Comparison of ENCODE assay signal across 16 cellular contexts in genomic region chr20:57436223-57436545, GRCh38. TPM values are rescaled to one million over a fixed set of nuclear protein-coding genes. Genes with fewer than 3 reads are reported as not detected.
DNase-seq lines count a peak whose midpoint lies in the region; ATAC-seq and TF ChIP-seq lines count a peak whose summit lies in the region.
"Had no signal": no experiment of that assay in that cellular context is flagged by ENCODE, and none has a peak within 500 bp of the region (broad histone marks: within the 10 kb centered on the region; RNA-seq: fewer than 3 reads in every experiment).

No MANE protein-coding gene starts in this region.

- H3K4me1 ChIP-seq in BLaER1 (peaks cover 95% of the 10 kb centered on the region), HCT116 (ENCODE audit: control insufficient read depth in 1 of 2, insufficient read depth in 2 of 2, low read length in 2 of 2) (peaks cover 58 to 61% of the 10 kb centered on the region in 2 experiments), prostate gland (replicated peaks) (peaks cover 3% of the 10 kb centered on the region), transverse colon (peaks cover 26 to 56% (median 39%) of the 10 kb centered on the region in 4 donors)

- H3K27ac ChIP-seq in BLaER1 (peak overlapping the region; percentile 52), HCT116 (ENCODE audit: low read depth, low read length) (peak overlapping the region; percentile 40), prostate gland (peak overlapping the region; percentile 24 to 72), transverse colon (peak overlapping the region in 2 of 4 donors; percentile 3 to 86)
- H3K27ac ChIP-seq: testis had no signal

- H3K9me2 ChIP-seq in HCT116 (ENCODE audit: insufficient read depth) = no peaks in the 10 kb centered on the region

- POLR2A ChIA-PET in HCT116 (lab: Charles Lee) = no interaction called here

- TF ChIP-seq EP300 in transverse colon (IDR thresholded peaks at IDR 0.05; ENCODE audit: low read depth) = no peak

- H3K36me3 ChIP-seq in BLaER1 (no peaks in the 10 kb centered on the region), HCT116 (ENCODE audit: control insufficient read depth in 1 of 2, insufficient read depth in 2 of 2, low read length in 2 of 2) (no peaks in the 10 kb centered on the region), prostate gland (no peaks in the 10 kb centered on the region), transverse colon (no peaks in the 10 kb centered on the region)

- in situ Hi-C loops in transverse colon (cut with MboI; ENCODE audit: low pct_ligation_motif_present in 1 of 4, low pct_unique_long_range_greater_than_20kb in 1 of 4, low sequenced_read_pairs in 3 of 4) = no loop called here

- TF ChIP-seq RAD21 in HCT116 (IDR thresholded peaks at IDR 0.05; ENCODE audit: low read depth) = no peak

- no peak overlapping the region for H3K4me3 ChIP-seq in BLaER1
- peak overlapping the region in 1 of 2 experiments; percentile 42; a peak in 3 of 4 replicates for H3K4me3 ChIP-seq in HCT116 (replicated peaks in 1 of 2; ENCODE audit: low read depth in 1 of 2, low read length in 2 of 2)
- H3K4me3 ChIP-seq in prostate gland = no peak overlapping the region
- H3K4me3 ChIP-seq in transverse colon = no peak overlapping the region
- H3K4me3 ChIP-seq: testis had no signal

- 68% methylated on average over 6 of the region's 6 CpGs for WGBS in prostate gland
- 88% methylated on average over 6 of the region's 6 CpGs; no CpG with 5 or more reads in 1 of the 2 donors for WGBS in transverse colon (ENCODE audit: low coverage in 1 of 2), 2 donors

- H3K9ac ChIP-seq in BLaER1 = peak overlapping the region; percentile 9; the same call in 1 of the 2 replicates
- peak overlapping the region; percentile 52 for H3K9ac ChIP-seq in HCT116 (ENCODE audit: low read length)

- H3K4me2 ChIP-seq in BLaER1 (peak overlapping the region; percentile 86), HCT116 (ENCODE audit: low read length) (peak overlapping the region; percentile 86)

- H2AFZ ChIP-seq in HCT116 (ENCODE audit: low read depth, low read length, poor library complexity, severe bottlenecking) = peak overlapping the region; percentile 92

- no peak for ATAC-seq in HCT116
- no peak for ATAC-seq in effector memory CD8-positive, alpha-beta T cell (replicated peaks)
- no peak for ATAC-seq in HG03045 (IDR thresholded peaks at IDR 0.05; ENCODE audit: unreplicated experiment)

- H3K9me3 Mint-ChIP-seq in effector memory CD8-positive, alpha-beta T cell = no peaks in the 10 kb centered on the region
- H3K9me3 Mint-ChIP-seq: memory B cell; natural killer cell; T-helper 1 cell treated with Interleukin-12 subunit alpha and Interleukin-12 subunit beta and Interleukin-4 antibody, amounts not matched to agents 30 μg/mL and 1 μg/mL, for 36 hours; WTC11 had no signal

- H3K36me3 Mint-ChIP-seq in effector memory CD8-positive, alpha-beta T cell (ENCODE audit: insufficient read depth) = peaks cover 7% of the 10 kb centered on the region
- H3K36me3 Mint-ChIP-seq: memory B cell, natural killer cell, WTC11 had no signal

- H3K79me2 ChIP-seq in HCT116 (ENCODE audit: insufficient read depth, low read length) = no peaks in the 10 kb centered on the region

- no TSS peak for BruUV-seq in HCT116 (replicated peaks; lab: Mats Ljungman, UMichigan)

- RAD21 ChIA-PET in HCT116 (lab: Charles Lee; ENCODE audit: low non-redundant PET in 1 of 2, low total read pairs in 2 of 2, uncharacterized antibody in 2 of 2, unreplicated experiment in 2 of 2) = no interaction called here

- H3K9me3 ChIP-seq in BLaER1 (peaks cover 12% of the 10 kb centered on the region), HCT116 (ENCODE audit: control insufficient read depth in 1 of 2, insufficient read depth in 1 of 2, low read depth in 1 of 2, low read length in 2 of 2) (no peaks in the 10 kb centered on the region), prostate gland (no peaks in the 10 kb centered on the region), transverse colon (no peaks in the 10 kb centered on the region)
- H3K9me3 ChIP-seq: testis had no signal

- intact Hi-C loops in HCT116 (cut with micrococcal nuclease) = no loop called here
- intact Hi-C loops in prostate gland (cut with DNase I) = no loop called here
- intact Hi-C loops in transverse colon (cut with DNase I; ENCODE audit: low total_unique reads) = no loop called here

- H3K27me3 ChIP-seq in BLaER1 = no peaks in the 10 kb centered on the region
- H3K27me3 ChIP-seq in HCT116 (ENCODE audit: insufficient read depth, low read length) = no peaks in the 10 kb centered on the region
- no peaks in the 10 kb centered on the region for H3K27me3 ChIP-seq in prostate gland (replicated peaks; ENCODE audit: insufficient read depth)
- H3K27me3 ChIP-seq in transverse colon = no peaks in the 10 kb centered on the region
- H3K27me3 ChIP-seq: testis had no signal

- TF ChIP-seq CTCF in HCT116 (IDR thresholded peaks at IDR 0.05 in 2 of 3, conservative IDR thresholded peaks at IDR 0.05 in 1 of 3; ENCODE audit: borderline replicate concordance in 1 of 3, insufficient read depth in 1 of 3, low read depth in 2 of 3, low read length in 2 of 3) (no peak), prostate gland (IDR thresholded peaks at IDR 0.05) (no peak), GM10266 (IDR thresholded peaks at IDR 0.05; ENCODE audit: control insufficient read depth, insufficient read depth, low read depth, missing control alignments) (no peak), transverse colon (IDR thresholded peaks at IDR 0.05) (no peak)

- peak overlapping the region; percentile 63 to 77 for H3K27ac Mint-ChIP-seq in effector memory CD8-positive, alpha-beta T cell
- H3K27ac Mint-ChIP-seq: activated CD8-positive, alpha-beta T cell treated with anti-CD3 and anti-CD28 coated beads for 36 hours; memory B cell; T-helper 1 cell treated with Interleukin-12 subunit alpha and Interleukin-12 subunit beta and Interleukin-4 antibody, amounts not matched to agents 30 μg/mL and 1 μg/mL, for 36 hours; WTC11 had no signal

- CTCF ChIA-PET in HCT116 (lab: Charles Lee) = interaction anchor here (0.8 kb wide), 1 partner anchor 55 kb away, joined by 4 read pairs; no protein-coding TSS in a partner anchor

- H3K4me3 Mint-ChIP-seq in effector memory CD8-positive, alpha-beta T cell = no peak overlapping the region
- H3K4me3 Mint-ChIP-seq: activated CD8-positive, alpha-beta T cell treated with anti-CD3 and anti-CD28 coated beads for 36 hours; activated naive CD4-positive, alpha-beta T cell treated with anti-CD3 and anti-CD28 coated beads, Interleukin-2, amount 10 ng/mL, durations not matched to agents 7 days and 5 days; memory B cell; natural killer cell; T-helper 1 cell treated with Interleukin-12 subunit alpha and Interleukin-12 subunit beta and Interleukin-4 antibody, amounts not matched to agents 30 μg/mL and 1 μg/mL, for 36 hours; WTC11 had no signal

- H3K4me1 Mint-ChIP-seq in effector memory CD8-positive, alpha-beta T cell (ENCODE audit: low read depth in 2 of 2) = peaks cover 43 to 54% of the 10 kb centered on the region in 2 donors

- TF ChIP-seq POLR2A in HCT116 (IDR thresholded peaks at IDR 0.05; ENCODE audit: borderline replicate concordance, extremely low read depth, insufficient read depth, insufficient read length) (no peak), prostate gland (IDR thresholded peaks at IDR 0.05) (no peak), transverse colon (IDR thresholded peaks at IDR 0.05) (no peak)

- H4K20me1 ChIP-seq in BLaER1 (no peaks in the 10 kb centered on the region), HCT116 (ENCODE audit: insufficient read depth) (no peaks in the 10 kb centered on the region)

- DNase-seq in HCT116 (ENCODE audit: low read depth, low spot score) (no peak), prostate gland (ENCODE audit: low spot score) (no peak), UCSD-AML1 (lab: John Stamatoyannopoulos, UW; ENCODE audit: unreplicated experiment) (no peak), GM10266 (ENCODE audit: extremely low spot score) (no peak), transverse colon (no peak)
- no peak for DNase-seq in effector memory CD8-positive, alpha-beta T cell
- DNase-seq: stimulated activated CD4-positive, alpha-beta T cell treated with anti-CD3 and anti-CD28 coated beads, Interleukin-12 subunit alpha, Interleukin-12 subunit beta, amount 100 ng/mL, for 4 hours had no signal

- H3K27me3 Mint-ChIP-seq in effector memory CD8-positive, alpha-beta T cell = no peaks in the 10 kb centered on the region
- H3K27me3 Mint-ChIP-seq: activated CD8-positive, alpha-beta T cell treated with anti-CD3 and anti-CD28 coated beads for 36 hours; memory B cell had no signal

TF ChIP-seq in HCT116, 20 proteins besides CTCF, POLR2A, EP300 and RAD21 (continues in another document):
- TF ChIP-seq, protein P1, sequence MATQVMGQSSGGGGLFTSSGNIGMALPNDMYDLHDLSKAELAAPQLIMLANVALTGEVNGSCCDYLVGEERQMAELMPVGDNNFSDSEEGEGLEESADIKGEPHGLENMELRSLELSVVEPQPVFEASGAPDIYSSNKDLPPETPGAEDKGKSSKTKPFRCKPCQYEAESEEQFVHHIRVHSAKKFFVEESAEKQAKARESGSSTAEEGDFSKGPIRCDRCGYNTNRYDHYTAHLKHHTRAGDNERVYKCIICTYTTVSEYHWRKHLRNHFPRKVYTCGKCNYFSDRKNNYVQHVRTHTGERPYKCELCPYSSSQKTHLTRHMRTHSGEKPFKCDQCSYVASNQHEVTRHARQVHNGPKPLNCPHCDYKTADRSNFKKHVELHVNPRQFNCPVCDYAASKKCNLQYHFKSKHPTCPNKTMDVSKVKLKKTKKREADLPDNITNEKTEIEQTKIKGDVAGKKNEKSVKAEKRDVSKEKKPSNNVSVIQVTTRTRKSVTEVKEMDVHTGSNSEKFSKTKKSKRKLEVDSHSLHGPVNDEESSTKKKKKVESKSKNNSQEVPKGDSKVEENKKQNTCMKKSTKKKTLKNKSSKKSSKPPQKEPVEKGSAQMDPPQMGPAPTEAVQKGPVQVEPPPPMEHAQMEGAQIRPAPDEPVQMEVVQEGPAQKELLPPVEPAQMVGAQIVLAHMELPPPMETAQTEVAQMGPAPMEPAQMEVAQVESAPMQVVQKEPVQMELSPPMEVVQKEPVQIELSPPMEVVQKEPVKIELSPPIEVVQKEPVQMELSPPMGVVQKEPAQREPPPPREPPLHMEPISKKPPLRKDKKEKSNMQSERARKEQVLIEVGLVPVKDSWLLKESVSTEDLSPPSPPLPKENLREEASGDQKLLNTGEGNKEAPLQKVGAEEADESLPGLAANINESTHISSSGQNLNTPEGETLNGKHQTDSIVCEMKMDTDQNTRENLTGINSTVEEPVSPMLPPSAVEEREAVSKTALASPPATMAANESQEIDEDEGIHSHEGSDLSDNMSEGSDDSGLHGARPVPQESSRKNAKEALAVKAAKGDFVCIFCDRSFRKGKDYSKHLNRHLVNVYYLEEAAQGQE (IDR thresholded peaks at IDR 0.05; ENCODE audit: low read depth) = no peak
- TF ChIP-seq SRF (IDR thresholded peaks at IDR 0.05; ENCODE audit: low read depth) (no peak), MAX (IDR thresholded peaks at IDR 0.05) (no peak), SIN3A (IDR thresholded peaks at IDR 0.05; ENCODE audit: low read depth) (no peak)

RNA-seq across cellular contexts. Expression of gene RBM38, which starts 45.0 kb away (rescaled TPM):
- total RNA-seq in HCT116 (2021; ENCODE audit: unreplicated experiment) = 36.2 TPM
- 33.1 and 35.2 TPM in 2 replicates for polyA plus RNA-seq in HCT116 (2012)
- total RNA-seq in prostate gland = 100 to 1,000 TPM in 1 of 2 donors, 10 to 100 TPM in 1; 29.9 to 104 TPM
- total RNA-seq in transverse colon = 10 to 100 TPM; 26.5 to 37.4 (median 30.4) TPM
